In the genomic region with DNA sequence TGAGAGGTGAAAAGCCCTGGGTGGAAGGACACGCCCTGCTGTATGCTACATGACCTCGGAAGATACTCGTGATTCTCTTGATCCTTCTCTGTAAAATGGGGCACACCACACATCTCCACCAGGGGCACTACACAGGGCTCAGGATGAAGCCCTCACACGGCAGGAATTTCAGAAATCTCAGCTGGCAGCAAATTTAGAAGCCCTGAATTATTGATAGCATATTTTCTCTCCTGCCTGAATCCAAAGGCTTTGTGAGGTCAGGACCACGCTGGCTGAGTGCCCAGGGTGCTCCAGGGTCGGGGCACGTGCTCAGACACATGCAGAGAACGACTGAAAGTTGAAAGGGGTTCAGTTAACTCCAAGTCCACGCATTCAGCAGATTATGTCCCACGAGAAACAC, we compare ENCODE assay signal across 8 cellular contexts. TPM values are rescaled to one million over a fixed set of nuclear protein-coding genes. Genes with fewer than 3 reads are reported as not detected.
DNase-seq lines count a peak whose midpoint lies in the region; FAIRE-seq and TF ChIP-seq lines count a peak whose summit lies in the region.

No MANE protein-coding gene starts in this region.

- dilution Hi-C loops in endothelial cell of umbilical vein (cut with MboI; ENCODE audit: extremely low pct_ligation_motif_present, low sequenced_read_pairs): no loop called here

- no peaks in the 10 kb centered on the region for H3K9me1 ChIP-seq in endothelial cell of umbilical vein (replicated peaks; ENCODE audit: control insufficient read depth, extremely low read depth, insufficient read depth, low read length)

- H3K4me1 Mint-ChIP-seq in H9: 0 out of 4 replicates have a peak, but pooled peaks cover 3 to 5% of the 10 kb centered on the region in 2 experiments

- peak; percentile 64 for TF ChIP-seq CTCF in H9 (conservative IDR thresholded peaks at IDR 0.05)
- TF ChIP-seq CTCF in endothelial cell of umbilical vein (IDR thresholded peaks at IDR 0.05; ENCODE audit: extremely low read depth in 1 of 2, insufficient read depth in 1 of 2, low read depth in 1 of 2, low read length in 2 of 2): peak; percentile 65 to 67
- peak; percentile 49 to 69 (median 61) for TF ChIP-seq CTCF in tibial nerve (IDR thresholded peaks at IDR 0.05)

- H4K20me1 ChIP-seq in H9 (ENCODE audit: control insufficient read depth, insufficient read depth, insufficient read length) (no peaks in the 10 kb centered on the region), endothelial cell of umbilical vein (replicated peaks; ENCODE audit: control insufficient read depth, extremely low read depth, insufficient read depth, low read length) (no peaks in the 10 kb centered on the region)

- no peak overlapping the region for H2BK15ac ChIP-seq in H9 (ENCODE audit: low read depth, low read length)

- no peaks in the 10 kb centered on the region for H3K9me3 Mint-ChIP-seq in H9

- H3K56ac ChIP-seq in H9 (ENCODE audit: insufficient read length, low read depth, low read length): no peak overlapping the region

- H3K79me2 ChIP-seq in H9 (ENCODE audit: insufficient read depth, low read length) (no peaks in the 10 kb centered on the region), endothelial cell of umbilical vein (ENCODE audit: control insufficient read depth, insufficient read depth, low read length) (no peaks in the 10 kb centered on the region)

- no peak overlapping the region for H2BK120ac ChIP-seq in H9 (ENCODE audit: low read depth, low read length, poor library complexity, severe bottlenecking)

- no peak for TF ChIP-seq POLR2A in endothelial cell of umbilical vein (IDR thresholded peaks at IDR 0.05; ENCODE audit: low read depth, low read length)
- no peak for TF ChIP-seq POLR2A in tibial nerve (IDR thresholded peaks at IDR 0.05)

- no peak overlapping the region for H3K4ac ChIP-seq in H9 (ENCODE audit: low read depth, low read length)

- no CpG with 5 or more reads among the region's 10 CpGs for WGBS in H9 (ENCODE audit: extremely low coverage, insufficient read length, low lambda C conversion rate)
- 7 to 10% methylated on average over 10 of the region's 10 CpGs for WGBS in tibial nerve, 2 donors

- no peak overlapping the region for H3K18ac ChIP-seq in H9 (ENCODE audit: insufficient read length, low read depth, low read length)

- H3K27ac ChIP-seq in H9 (ENCODE audit: insufficient read length, low read depth, low read length): no peak overlapping the region
- no peak overlapping the region for H3K27ac ChIP-seq in endothelial cell of umbilical vein (ENCODE audit: insufficient read depth, low read depth, low read length)
- peak overlapping the region; percentile 24 for H3K27ac ChIP-seq in muscle layer of colon (ENCODE audit: low read depth, low read length)
- peak overlapping the region; percentile 37 to 76 (median 58) for H3K27ac ChIP-seq in tibial nerve

- no peak overlapping the region for H3K4me3 Mint-ChIP-seq in H9

- CTCF ChIA-PET in endothelial cell of umbilical vein (lab: Charles Lee): interaction anchor here (0.6 to 1.6 kb wide), 19 partner anchors 8 to 714 kb away, joined by 3 to 9 read pairs (median 3); partner anchors contain the start of gene MBP

- no peak overlapping the region for H3T11ph ChIP-seq in H9 (ENCODE audit: low read length)

- no peak overlapping the region for H3K4me2 ChIP-seq in H9 (ENCODE audit: insufficient read depth, insufficient read length, low read length)
- H3K4me2 ChIP-seq in endothelial cell of umbilical vein (ENCODE audit: insufficient read depth, low read length): no peak overlapping the region

- no peak overlapping the region for H2AK5ac ChIP-seq in H9 (ENCODE audit: insufficient read length, low read length)

- H3K27me3 Mint-ChIP-seq in H9 (ENCODE audit: low read depth): peaks cover 2% of the 10 kb centered on the region

- H3K4me3 ChIP-seq in endothelial cell of umbilical vein (replicated peaks in 1 of 3; ENCODE audit: insufficient read depth in 1 of 3, low read depth in 1 of 3, low read length in 3 of 3) (no peak overlapping the region), muscle layer of colon (ENCODE audit: low read depth in 1 of 2, low read length in 2 of 2) (no peak overlapping the region), tibial nerve (no peak overlapping the region)

- H2BK5ac ChIP-seq in H9 (ENCODE audit: insufficient read length, low read length): no peak overlapping the region

- FAIRE-seq in endothelial cell of umbilical vein (lab: Jason Lieb, UNC): peak; percentile 73

- no peak overlapping the region for H3K14ac ChIP-seq in H9 (ENCODE audit: insufficient read depth, low read length)

- H2AFZ ChIP-seq in H9 (ENCODE audit: low read length): peak overlapping the region; percentile 86
- H2AFZ ChIP-seq in endothelial cell of umbilical vein (ENCODE audit: low read depth, low read length): peak overlapping the region; percentile 64

- H3K9me3 ChIP-seq in H9 (ENCODE audit: control insufficient read depth, low read depth, low read length) (no peaks in the 10 kb centered on the region), endothelial cell of umbilical vein (replicated peaks; ENCODE audit: control insufficient read depth, insufficient read depth, low read length) (no peaks in the 10 kb centered on the region), muscle layer of colon (ENCODE audit: low read length) (no peaks in the 10 kb centered on the region), tibial nerve (no peaks in the 10 kb centered on the region)

- no peak overlapping the region for H3K27ac Mint-ChIP-seq in H9

- H4K5ac ChIP-seq in H9 (ENCODE audit: insufficient read length, low read depth, low read length): no peak overlapping the region

- H3K9ac ChIP-seq in H9 (ENCODE audit: extremely low read depth, insufficient read length, low read length): no peak overlapping the region
- no peak overlapping the region for H3K9ac ChIP-seq in endothelial cell of umbilical vein (replicated peaks; ENCODE audit: extremely low read depth, insufficient read depth, low read length)
- no peak overlapping the region for H3K9ac ChIP-seq in muscle layer of colon (ENCODE audit: low read length)

- H3K4me1 ChIP-seq in H9 (ENCODE audit: insufficient read depth, low read length) (no peaks in the 10 kb centered on the region), endothelial cell of umbilical vein (ENCODE audit: control insufficient read depth, extremely low read depth, insufficient read depth, low read length) (no peaks in the 10 kb centered on the region), muscle layer of colon (ENCODE audit: insufficient read depth, low read length) (peaks cover 7% of the 10 kb centered on the region), tibial nerve (peaks cover 2 to 54% (median 16%) of the 10 kb centered on the region in 4 donors)

- POLR2A ChIA-PET in endothelial cell of umbilical vein (lab: Charles Lee): no interaction called here

- no peak overlapping the region for H2BK20ac ChIP-seq in H9 (ENCODE audit: low read depth, low read length, poor library complexity, severe bottlenecking)

- no peak overlapping the region for H4K8ac ChIP-seq in H9 (replicated peaks; ENCODE audit: insufficient read length, low read depth, low read length)

- DNase-seq in Daoy (ENCODE audit: low read depth): peak; percentile 73
- DNase-seq in H9: peak; percentile 52
- DNase-seq in NCI-H146 treated with DMSO at 0.1 percent for 48 hours (lab: John Stamatoyannopoulos, UW; ENCODE audit: unreplicated experiment): peak; percentile 39
- peak; percentile 55 for DNase-seq in activated CD4-positive, alpha-beta T cell treated with anti-CD3 and anti-CD28 coated beads, Interleukin-2, amount 50 U/mL, for 1 hour
- DNase-seq in endothelial cell of umbilical vein (ENCODE audit: low read depth, low spot score): peak; percentile 51
- peak in 1 of 2 donors; percentile 62 for DNase-seq in tibial nerve (ENCODE audit: low spot score in 2 of 2)
- no peak for DNase-seq in NCI-H187 (lab: John Stamatoyannopoulos, UW)

- TF ChIP-seq EP300 in tibial nerve (IDR thresholded peaks at IDR 0.05): peak in 1 of 2 donors; percentile 15

- intact Hi-C loops in endothelial cell of umbilical vein (cut with micrococcal nuclease): no loop called here

- H3K27me3 ChIP-seq in H9 (ENCODE audit: insufficient read depth, low read length) (no peaks in the 10 kb centered on the region), endothelial cell of umbilical vein (ENCODE audit: control insufficient read depth in 2 of 2, insufficient read depth in 2 of 2, low read length in 2 of 2) (peaks cover 0 to 2% of the 10 kb centered on the region in 2 experiments), muscle layer of colon (ENCODE audit: control insufficient read depth in 1 of 2, insufficient read depth in 2 of 2, low read length in 2 of 2) (no peaks in the 10 kb centered on the region), tibial nerve (no peaks in the 10 kb centered on the region)

- no peaks in the 10 kb centered on the region for H3K36me3 Mint-ChIP-seq in H9 (ENCODE audit: insufficient read depth in 1 of 3, low read depth in 3 of 3)

- no peaks in the 10 kb centered on the region for H3K36me3 ChIP-seq in endothelial cell of umbilical vein (ENCODE audit: control insufficient read depth in 2 of 2, extremely low read depth in 1 of 2, insufficient read depth in 2 of 2, low read length in 2 of 2)
- no peaks in the 10 kb centered on the region for H3K36me3 ChIP-seq in muscle layer of colon (ENCODE audit: insufficient read depth, low read length)
- no peaks in the 10 kb centered on the region for H3K36me3 ChIP-seq in tibial nerve

- H2BK12ac ChIP-seq in H9 (ENCODE audit: insufficient read length, low read depth, low read length): no peak overlapping the region

- no peak overlapping the region for H3K23ac ChIP-seq in H9 (ENCODE audit: insufficient read length, low read depth, low read length)

- no peaks in the 10 kb centered on the region for H3K79me1 ChIP-seq in H9 (ENCODE audit: insufficient read depth, low read depth, low read length, poor library complexity, severe bottlenecking)

- peaks cover 4% of the 10 kb centered on the region for H3K23me2 ChIP-seq in H9 (ENCODE audit: insufficient read length, low read depth, low read length, poor library complexity, severe bottlenecking)

- no peak overlapping the region for H4K91ac ChIP-seq in H9 (ENCODE audit: insufficient read length, low read depth, low read length)

- no TSS peak for BruUV-seq in endothelial cell of umbilical vein (replicated peaks; lab: Mats Ljungman, UMichigan)

TF ChIP-seq in endothelial cell of umbilical vein, 7 proteins besides CTCF, POLR2A, EP300 and RAD21 (continues in another document):
- TF ChIP-seq GATA2 (IDR thresholded peaks at IDR 0.05; ENCODE audit: insufficient read depth, insufficient read length, low read depth, low read length): no peak

RNA-seq across cellular contexts. Expression of gene GALR1, which starts 42.1 kb away (rescaled TPM):
- total RNA-seq in Daoy (2014; rRNA removed; shearing (Covaris generic)): not detected in 2 replicates
- total RNA-seq in H9 (2021) (0.02 and 0.07 TPM in 2 replicates), endothelial cell of umbilical vein (not detected in 2 replicates), tibial nerve (1 to 10 TPM in 1 of 4 donors, under 1 TPM in 2, not detected in 1; 0.42 to 1.2 (median 0.87) TPM)
- polyA plus RNA-seq in endothelial cell of umbilical vein: not detected in 2 replicates
- polyA plus RNA-seq in endothelial cell of umbilical vein (2011; cell fraction: cytosol; rRNA removed): not detected in 2 replicates
- not detected in 2 replicates for polyA plus RNA-seq in endothelial cell of umbilical vein (2011; cell fraction: nucleus; rRNA removed)
- not detected in 2 replicates for polyA plus RNA-seq in endothelial cell of umbilical vein (2012)
- not detected in 2 replicates for polyA minus RNA-seq in endothelial cell of umbilical vein
- not detected for polyA minus RNA-seq in endothelial cell of umbilical vein (2011; cell fraction: cytosol; rRNA and poly(A)+ RNA removed)
- polyA minus RNA-seq in endothelial cell of umbilical vein (2011; cell fraction: nucleus; rRNA and poly(A)+ RNA removed): not detected in 2 replicates

Comparison
In these comparisons a context has a peak if more than half of its experiments do, and no peak if none do; other contexts are left out.
1. DNase-seq: peak in Daoy (single experiment), H9 (single experiment), NCI-H146 treated with DMSO at 0.1 percent for 48 hours (single experiment), activated CD4-positive, alpha-beta T cell treated with anti-CD3 and anti-CD28 coated beads, Interleukin-2, amount 50 U/mL, for 1 hour (single experiment) and endothelial cell of umbilical vein (single experiment); none in NCI-H187 (0 of 2).
2. H3K27ac ChIP-seq: peak in muscle layer of colon (single experiment) and tibial nerve (4 of 4); none in H9 (single experiment) and endothelial cell of umbilical vein (single experiment).
3. Peak in every context shown above with its lines, with median percentiles within 50 percentile points of each other: CTCF ChIP-seq.